In genomic region chr12:25194211-25194610, GRCh38 we compare ENCODE assay signal across 10 cellular contexts. TPM values are rescaled to one million over a fixed set of nuclear protein-coding genes. Genes with fewer than 3 reads are reported as not detected.
A peak's percentile ranks its signal among the peaks of the same experiment; 100 is the strongest.
DNase-seq lines count a peak whose midpoint lies in the region; ATAC-seq lines count a peak whose summit lies in the region.
"Had no signal": no experiment of that assay in that cellular context is flagged by ENCODE, and none has a peak within 500 bp of the region (broad histone marks: within the 10 kb centered on the region; RNA-seq: fewer than 3 reads in every experiment).

No MANE protein-coding gene starts in this region.

- H3K4me1 Mint-ChIP-seq in activated CD4-positive, alpha-beta T cell treated with anti-CD3 and anti-CD28 coated beads, Interleukin-2, amount 10 ng/mL, durations not matched to agents 24 days and 14 days: peaks cover 23% of the 10 kb centered on the region
- H3K4me1 Mint-ChIP-seq in activated CD4-positive, alpha-beta memory T cell treated with anti-CD3 and anti-CD28 coated beads, Interleukin-2, amount 10 ng/mL, durations not matched to agents 7 days and 5 days: peaks cover 23% of the 10 kb centered on the region

- H3K9ac ChIP-seq in iPS-15b (ENCODE audit: low read depth, low read length) (no peak overlapping the region), stomach smooth muscle (ENCODE audit: low read length in 2 of 2) (peak overlapping the region in 1 of 2 donors; percentile 71)

- H3K36me3 ChIP-seq in iPS-15b (ENCODE audit: control insufficient read depth, insufficient read depth, low read length): no peaks in the 10 kb centered on the region
- peaks cover 0 to 2% of the 10 kb centered on the region in 2 donors for H3K36me3 ChIP-seq in stomach smooth muscle (ENCODE audit: control insufficient read depth in 2 of 2, insufficient read depth in 2 of 2, low read length in 2 of 2)
- H3K36me3 ChIP-seq: BE2C had no signal

- POLR2A ChIA-PET in activated CD4-positive, alpha-beta memory T cell treated with anti-CD3 and anti-CD28 coated beads, Interleukin-2, amount 10 ng/mL, durations not matched to agents 7 days and 5 days (lab: Charles Lee): interaction anchor here (1.1 to 1.7 kb wide), 3 partner anchors 9 to 194 kb away, joined by 4 to 8 read pairs (median 6); partner anchors contain the start of gene KRAS

- no peak for DNase-seq in activated CD4-positive, alpha-beta T cell treated with anti-CD3 and anti-CD28 coated beads, Interleukin-2, amount 10 ng/mL, durations not matched to agents 24 days and 14 days
- DNase-seq in activated CD4-positive, alpha-beta T cell treated with anti-CD3 and anti-CD28 coated beads, Interleukin-2, amount 50 U/mL, for 1 hour: no peak
- DNase-seq in activated CD4-positive, alpha-beta memory T cell treated with anti-CD3 and anti-CD28 coated beads, Interleukin-2, amount 10 ng/mL, durations not matched to agents 7 days and 5 days: no peak
- no peak for DNase-seq in NK-92 treated with Interleukin-12 subunit alpha and Interleukin-12 subunit beta, amount 100 ng/mL, for 24 hours (lab: John Stamatoyannopoulos, UW)
- DNase-seq in left lobe of liver (ENCODE audit: low spot score) (no peak), hepatic stellate cell (ENCODE audit: low spot score) (no peak)
- DNase-seq: BE2C had no signal

- CTCF ChIA-PET in activated CD4-positive, alpha-beta memory T cell treated with anti-CD3 and anti-CD28 coated beads, Interleukin-2, amount 10 ng/mL, durations not matched to agents 7 days and 5 days (lab: Charles Lee): interaction anchor here (1.1 to 1.6 kb wide), 5 partner anchors 10 to 194 kb away, joined by 3 to 16 read pairs (median 4); no protein-coding TSS in a partner anchor

- ATAC-seq in left lobe of liver: no peak

- H3K36me3 Mint-ChIP-seq in activated CD4-positive, alpha-beta T cell treated with anti-CD3 and anti-CD28 coated beads, Interleukin-2, amount 10 ng/mL, durations not matched to agents 24 days and 14 days (ENCODE audit: low read depth): peaks cover 7% of the 10 kb centered on the region
- peaks cover 5% of the 10 kb centered on the region for H3K36me3 Mint-ChIP-seq in activated CD4-positive, alpha-beta memory T cell treated with anti-CD3 and anti-CD28 coated beads, Interleukin-2, amount 10 ng/mL, durations not matched to agents 7 days and 5 days (ENCODE audit: low read depth)

- peak overlapping the region; percentile 94 for H3K4me3 Mint-ChIP-seq in activated CD4-positive, alpha-beta T cell treated with anti-CD3 and anti-CD28 coated beads, Interleukin-2, amount 10 ng/mL, durations not matched to agents 24 days and 14 days
- H3K4me3 Mint-ChIP-seq in activated CD4-positive, alpha-beta memory T cell treated with anti-CD3 and anti-CD28 coated beads, Interleukin-2, amount 10 ng/mL, durations not matched to agents 7 days and 5 days: peak overlapping the region; percentile 94

- no peaks in the 10 kb centered on the region for H3K9me3 Mint-ChIP-seq in activated CD4-positive, alpha-beta T cell treated with anti-CD3 and anti-CD28 coated beads, Interleukin-2, amount 10 ng/mL, durations not matched to agents 24 days and 14 days
- H3K9me3 Mint-ChIP-seq in activated CD4-positive, alpha-beta memory T cell treated with anti-CD3 and anti-CD28 coated beads, Interleukin-2, amount 10 ng/mL, durations not matched to agents 7 days and 5 days: no peaks in the 10 kb centered on the region

- peak overlapping the region; percentile 99 for H3K4me3 ChIP-seq in iPS-15b (ENCODE audit: low read depth, low read length)
- H3K4me3 ChIP-seq in stomach smooth muscle (ENCODE audit: low read length in 2 of 2): peak overlapping the region; percentile 91 to 96

- intact Hi-C loops in activated CD4-positive, alpha-beta T cell treated with anti-CD3 and anti-CD28 coated beads, Interleukin-2, amount 10 ng/mL, durations not matched to agents 24 days and 14 days (cut with micrococcal nuclease): loop anchor here (2.0 to 10.0 kb wide), 3 partner anchors 141 to 401 kb away; a partner anchor contains a TSS

- peak overlapping the region; percentile 93 for H3K27ac Mint-ChIP-seq in activated CD4-positive, alpha-beta T cell treated with anti-CD3 and anti-CD28 coated beads, Interleukin-2, amount 10 ng/mL, durations not matched to agents 24 days and 14 days
- no peak overlapping the region for H3K27ac Mint-ChIP-seq in activated CD4-positive, alpha-beta memory T cell treated with anti-CD3 and anti-CD28 coated beads, Interleukin-2, amount 10 ng/mL, durations not matched to agents 7 days and 5 days

- H3K27me3 ChIP-seq in iPS-15b (ENCODE audit: control insufficient read depth, insufficient read depth, low read length) (no peaks in the 10 kb centered on the region), stomach smooth muscle (ENCODE audit: control insufficient read depth in 1 of 2, insufficient read depth in 2 of 2, low read length in 2 of 2) (no peaks in the 10 kb centered on the region)
- H3K27me3 ChIP-seq: BE2C had no signal

- H3K27me3 Mint-ChIP-seq in activated CD4-positive, alpha-beta T cell treated with anti-CD3 and anti-CD28 coated beads, Interleukin-2, amount 10 ng/mL, durations not matched to agents 24 days and 14 days: no peaks in the 10 kb centered on the region
- H3K27me3 Mint-ChIP-seq in activated CD4-positive, alpha-beta memory T cell treated with anti-CD3 and anti-CD28 coated beads, Interleukin-2, amount 10 ng/mL, durations not matched to agents 7 days and 5 days: no peaks in the 10 kb centered on the region

- H3K4me1 ChIP-seq in iPS-15b (ENCODE audit: control insufficient read depth, insufficient read depth, low read length) (peaks cover 2% of the 10 kb centered on the region), stomach smooth muscle (ENCODE audit: control insufficient read depth, insufficient read depth, low read length) (peaks cover 9% of the 10 kb centered on the region)
- H3K4me1 ChIP-seq: BE2C had no signal

- H3K9me3 ChIP-seq in iPS-15b (ENCODE audit: control insufficient read depth, insufficient read depth, low read length) (no peaks in the 10 kb centered on the region), stomach smooth muscle (ENCODE audit: control insufficient read depth in 2 of 2, low read length in 2 of 2) (no peaks in the 10 kb centered on the region)
- H3K9me3 ChIP-seq: BE2C had no signal

- no peak overlapping the region for H3K27ac ChIP-seq in stomach smooth muscle (ENCODE audit: low read length)

RNA-seq across cellular contexts. Expression of gene DNAI7, which starts 0.7 kb away (rescaled TPM):
- total RNA-seq in activated CD4-positive, alpha-beta T cell treated with anti-CD3 and anti-CD28 coated beads, Interleukin-2, amount 10 ng/mL, durations not matched to agents 24 days and 14 days: not detected in 2 replicates
- not detected for total RNA-seq in activated CD4-positive, alpha-beta memory T cell treated with anti-CD3 and anti-CD28 coated beads, Interleukin-2, amount 10 ng/mL, durations not matched to agents 7 days and 5 days
- total RNA-seq in left lobe of liver: not detected
- total RNA-seq: pulmonary artery endothelial cell had no signal

RNA-seq across cellular contexts. Expression of gene ETFRF1, which starts 0.8 kb away (rescaled TPM):
- total RNA-seq in activated CD4-positive, alpha-beta T cell treated with anti-CD3 and anti-CD28 coated beads, Interleukin-2, amount 10 ng/mL, durations not matched to agents 24 days and 14 days: 9.9 TPM in 2 replicates
- total RNA-seq in activated CD4-positive, alpha-beta memory T cell treated with anti-CD3 and anti-CD28 coated beads, Interleukin-2, amount 10 ng/mL, durations not matched to agents 7 days and 5 days: 10 to 100 TPM; 10.9 to 11.3 TPM
- total RNA-seq in left lobe of liver: 23.5 TPM

RNA-seq across cellular contexts. Expression of gene KRAS, which starts 56.5 kb away (rescaled TPM):
- total RNA-seq in activated CD4-positive, alpha-beta T cell treated with anti-CD3 and anti-CD28 coated beads, Interleukin-2, amount 10 ng/mL, durations not matched to agents 24 days and 14 days: 26.4 and 27.4 TPM in 2 replicates
- total RNA-seq in activated CD4-positive, alpha-beta memory T cell treated with anti-CD3 and anti-CD28 coated beads, Interleukin-2, amount 10 ng/mL, durations not matched to agents 7 days and 5 days: 10 to 100 TPM; 38.5 to 40.5 TPM
- 10.2 TPM for total RNA-seq in left lobe of liver
